Comparison of ENCODE assay signal across 8 cellular contexts in genomic region chr11:102807921-102808320, GRCh38. TPM values are rescaled to one million over a fixed set of nuclear protein-coding genes. Genes with fewer than 3 reads are reported as not detected.
A peak's percentile ranks its signal among the peaks of the same experiment; 100 is the strongest.
DNase-seq lines count a peak whose midpoint lies in the region; ATAC-seq, FAIRE-seq and TF ChIP-seq lines count a peak whose summit lies in the region.

No MANE protein-coding gene starts in this region.

- H4K20me1 ChIP-seq in PC-9 (ENCODE audit: insufficient read depth): no peaks in the 10 kb centered on the region
- no peaks in the 10 kb centered on the region for H4K20me1 ChIP-seq in keratinocyte (ENCODE audit: control insufficient read depth, extremely low read depth, insufficient read depth, low read length)

- H3K9ac ChIP-seq in keratinocyte (ENCODE audit: control insufficient read depth, extremely low read depth, insufficient read depth, low read length): no peak overlapping the region

- CTCF ChIA-PET in PC-9 (lab: Charles Lee): no interaction called here

- H3K4me3 ChIP-seq in PC-9 (no peak overlapping the region), keratinocyte (ENCODE audit: control insufficient read depth in 2 of 3, extremely low read depth in 1 of 3, insufficient read depth in 2 of 3, low read depth in 1 of 3, low read length in 3 of 3) (no peak overlapping the region)

- no peaks in the 10 kb centered on the region for H3K4me1 ChIP-seq in PC-9 (replicated peaks; ENCODE audit: insufficient read depth)
- H3K4me1 ChIP-seq in keratinocyte (ENCODE audit: control insufficient read depth, extremely low read depth, insufficient read depth, low read length): peaks cover 6% of the 10 kb centered on the region

- H3K27ac ChIP-seq in PC-9 (no peak overlapping the region), keratinocyte (ENCODE audit: control insufficient read depth, insufficient read depth, low read length) (no peak overlapping the region)

- H3K36me3 ChIP-seq in PC-9 (ENCODE audit: low read depth): no peaks in the 10 kb centered on the region
- no peaks in the 10 kb centered on the region for H3K36me3 ChIP-seq in keratinocyte (ENCODE audit: control insufficient read depth in 2 of 2, extremely low read depth in 1 of 2, insufficient read depth in 2 of 2, low read length in 2 of 2)

- no peak overlapping the region for H3K4me2 ChIP-seq in PC-9
- no peak overlapping the region for H3K4me2 ChIP-seq in keratinocyte (ENCODE audit: control insufficient read depth, extremely low read depth, insufficient read depth, low read depth, low read length)

- no TSS peak for BruUV-seq in PC-9 (replicated peaks; lab: Mats Ljungman, UMichigan)

- H3K9me3 ChIP-seq in PC-9 (ENCODE audit: insufficient read depth, low read depth) (no peaks in the 10 kb centered on the region), keratinocyte (ENCODE audit: control insufficient read depth, low read depth, low read length) (no peaks in the 10 kb centered on the region)

- H3K9me1 ChIP-seq in keratinocyte (ENCODE audit: control insufficient read depth, extremely low read depth, insufficient read depth, low read length): no peaks in the 10 kb centered on the region

- H3F3A ChIP-seq in PC-9 (ENCODE audit: insufficient read depth, low read depth): no peaks in the 10 kb centered on the region

- ATAC-seq in GM21737 (IDR thresholded peaks at IDR 0.05; ENCODE audit: unreplicated experiment) (peak; percentile 62), HG03135 (IDR thresholded peaks at IDR 0.05; ENCODE audit: unreplicated experiment) (no peak), GM19455 (IDR thresholded peaks at IDR 0.05; ENCODE audit: unreplicated experiment) (no peak)

- intact Hi-C loops in PC-9 (cut with micrococcal nuclease; ENCODE audit: unreplicated experiment): loop anchor here (10.0 kb wide), 1 partner anchor 107 kb away; no protein-coding TSS in a partner anchor

- POLR2A ChIA-PET in PC-9 (lab: Charles Lee; ENCODE audit: unreplicated experiment): no interaction called here

- H3K27me3 ChIP-seq in PC-9 (ENCODE audit: insufficient read depth, low read depth) (no peaks in the 10 kb centered on the region), keratinocyte (ENCODE audit: control insufficient read depth, extremely low read depth, insufficient read depth, low read length) (no peaks in the 10 kb centered on the region)

- TF ChIP-seq CTCF in PC-9 (conservative IDR thresholded peaks at IDR 0.05) (peak; percentile 57; the same call in 1 of the 2 replicates), keratinocyte (optimal IDR thresholded peaks at IDR 0.05 in 1 of 3, IDR thresholded peaks at IDR 0.05 in 1 of 3, conservative IDR thresholded peaks at IDR 0.05 in 1 of 3; ENCODE audit: extremely low read depth in 1 of 3, insufficient read depth in 2 of 3, low read length in 3 of 3) (peak; percentile 20 to 48 (median 33))

- no peak overlapping the region for H2AFZ ChIP-seq in PC-9
- H2AFZ ChIP-seq in keratinocyte (ENCODE audit: control insufficient read depth, low read length): no peak overlapping the region

- H3K79me2 ChIP-seq in PC-9 (ENCODE audit: low read depth) (no peaks in the 10 kb centered on the region), keratinocyte (ENCODE audit: control insufficient read depth, insufficient read depth, low read length) (no peaks in the 10 kb centered on the region)

- no peaks in the 10 kb centered on the region for H3K9me2 ChIP-seq in PC-9 (ENCODE audit: insufficient read depth)

- FAIRE-seq in keratinocyte (lab: Jason Lieb, UNC): no peak

- DNase-seq in DMS53 (lab: John Stamatoyannopoulos, UW): peak; percentile 97
- DNase-seq in PC-9: peak; percentile 43 to 52
- no peak for DNase-seq in keratinocyte (ENCODE audit: low read depth, low spot score)
- DNase-seq in dermis blood vessel endothelial cell: no peak
- no peak for DNase-seq in GM19240 (ENCODE audit: insufficient read length, low spot score)

- dilution Hi-C loops in keratinocyte (cut with MboI; ENCODE audit: extremely low pct_ligation_motif_present, low sequenced_read_pairs): no loop called here

RNA-seq across cellular contexts. Expression of gene MMP1, which starts 10.0 kb away (rescaled TPM):
- total RNA-seq in PC-9 (2021) (0.35 TPM in 1 of 2 replicates, not detected in the other), dermis blood vessel endothelial cell (650 and 1,055 TPM in 2 replicates)
- polyA plus RNA-seq in keratinocyte: 81.5 to 158 TPM (median 107 TPM) in 3 replicates
- 8.7 TPM for polyA plus RNA-seq in keratinocyte (2011; ENCODE audit: low read depth)
- polyA plus RNA-seq in keratinocyte (2011; cell fraction: cytosol; rRNA removed): 24.4 and 29.6 TPM in 2 replicates
- polyA plus RNA-seq in keratinocyte (2011; cell fraction: nucleus; rRNA removed): 121 and 131 TPM in 2 replicates
- polyA plus RNA-seq in keratinocyte (2012; ENCODE audit: low replicate concordance): 14.7 and 75.0 TPM in 2 replicates
- 29.2 to 105 TPM (median 63.0 TPM) in 3 replicates for polyA minus RNA-seq in keratinocyte
- polyA minus RNA-seq in keratinocyte (2011; cell fraction: cytosol; rRNA and poly(A)+ RNA removed): 20.9 TPM
- 46.0 and 86.9 TPM in 2 replicates for polyA minus RNA-seq in keratinocyte (2011; cell fraction: nucleus; rRNA and poly(A)+ RNA removed)

RNA-seq across cellular contexts. Expression of gene MMP10, which starts 27.5 kb away (rescaled TPM):
- total RNA-seq in PC-9 (2021) (not detected in 2 replicates), dermis blood vessel endothelial cell (5.0 and 7.3 TPM in 2 replicates)
- 19.1 to 45.7 TPM (median 44.4 TPM) in 3 replicates for polyA plus RNA-seq in keratinocyte
- polyA plus RNA-seq in keratinocyte (2011; ENCODE audit: low read depth): 1.5 TPM
- polyA plus RNA-seq in keratinocyte (2011; cell fraction: cytosol; rRNA removed): 8.7 and 15.4 TPM in 2 replicates
- 69.5 and 76.6 TPM in 2 replicates for polyA plus RNA-seq in keratinocyte (2011; cell fraction: nucleus; rRNA removed)
- 1.5 and 25.6 TPM in 2 replicates for polyA plus RNA-seq in keratinocyte (2012; ENCODE audit: low replicate concordance)
- polyA minus RNA-seq in keratinocyte: 5.1 to 16.0 TPM (median 6.3 TPM) in 3 replicates
- polyA minus RNA-seq in keratinocyte (2011; cell fraction: cytosol; rRNA and poly(A)+ RNA removed): 10.0 TPM
- polyA minus RNA-seq in keratinocyte (2011; cell fraction: nucleus; rRNA and poly(A)+ RNA removed): 17.3 and 51.0 TPM in 2 replicates

RNA-seq across cellular contexts. Expression of gene MMP3, which starts 35.5 kb away (rescaled TPM):
- total RNA-seq in PC-9 (2021): not detected in 2 replicates
- 2.4 to 35.1 TPM (median 8.3 TPM) in 3 replicates for polyA plus RNA-seq in keratinocyte
- 5.3 TPM for polyA plus RNA-seq in keratinocyte (2011; ENCODE audit: low read depth)
- polyA plus RNA-seq in keratinocyte (2011; cell fraction: cytosol; rRNA removed): 2.4 and 2.7 TPM in 2 replicates
- 18.0 and 21.0 TPM in 2 replicates for polyA plus RNA-seq in keratinocyte (2011; cell fraction: nucleus; rRNA removed)
- polyA plus RNA-seq in keratinocyte (2012; ENCODE audit: low replicate concordance): 1.5 and 3.1 TPM in 2 replicates
- 3.3 to 14.3 TPM in 2 of 3 replicates, not detected in the other for polyA minus RNA-seq in keratinocyte
- polyA minus RNA-seq in keratinocyte (2011; cell fraction: cytosol; rRNA and poly(A)+ RNA removed): not detected
- 4.3 and 12.1 TPM in 2 replicates for polyA minus RNA-seq in keratinocyte (2011; cell fraction: nucleus; rRNA and poly(A)+ RNA removed)
- not detected in 2 replicates for total RNA-seq in dermis blood vessel endothelial cell

Comparison
In these comparisons a context has a peak if more than half of its experiments do, and no peak if none do; other contexts are left out.
1. DNase-seq: peak in DMS53 (single experiment) and PC-9 (2 of 2); none in keratinocyte (single experiment), dermis blood vessel endothelial cell (single experiment) and GM19240 (single experiment).
2. RNA of gene MMP1, which starts 10.0 kb away (total RNA-seq): 650 to 1,055 TPM in dermis blood vessel endothelial cell; 0.35 TPM in PC-9; every median in the first group is over 100 times any median in the second.